8 cellular contexts compared by ENCODE assay signal in genomic region chr5:113043491-113043931, GRCh38.
DNase-seq lines count a peak whose midpoint lies in the region; ATAC-seq and TF ChIP-seq lines count a peak whose summit lies in the region.

No MANE protein-coding gene starts in this region.

- H3K79me2 ChIP-seq in HCT116 (ENCODE audit: insufficient read depth, low read length): no peaks in the 10 kb centered on the region

- H3K4me2 ChIP-seq in HCT116 (ENCODE audit: low read length): no peak overlapping the region

- no peak overlapping the region for H2AFZ ChIP-seq in HCT116 (ENCODE audit: low read depth, low read length, poor library complexity, severe bottlenecking)

- RAD21 ChIA-PET in HCT116 (lab: Charles Lee; ENCODE audit: low non-redundant PET in 1 of 2, low total read pairs in 2 of 2, uncharacterized antibody in 2 of 2, unreplicated experiment in 2 of 2): no interaction called here

- 65% methylated on average over 16 of the region's 16 CpGs for WGBS in liver
- 60% methylated on average over 15 of the region's 16 CpGs for WGBS in esophagus muscularis mucosa

- DNase-seq in AG04449 (ENCODE audit: low read depth, low spot score) (no peak), HCT116 (ENCODE audit: low read depth, low spot score) (no peak), GOT3 (lab: John Stamatoyannopoulos, UW) (no peak), esophagus muscularis mucosa (ENCODE audit: extremely low spot score) (no peak)
- peak; percentile 30 for DNase-seq in activated T-cell treated with anti-CD3 and anti-CD28 coated beads, Interleukin-2, amount 50 U/mL, for 72 hours

- H3K9me3 Mint-ChIP-seq in activated T-cell treated with anti-CD3 and anti-CD28 coated beads, Interleukin-2, amount 50 U/mL, for 72 hours: no peaks in the 10 kb centered on the region

- no peaks in the 10 kb centered on the region for H3K27me3 Mint-ChIP-seq in activated T-cell treated with anti-CD3 and anti-CD28 coated beads, Interleukin-2, amount 50 U/mL, for 72 hours (ENCODE audit: low read depth)

- intact Hi-C loops in HCT116 (cut with micrococcal nuclease): loop anchor here (1.0 to 2.0 kb wide), 2 partner anchors 287 to 467 kb away; no protein-coding TSS in a partner anchor
- intact Hi-C loops in esophagus muscularis mucosa (cut with DNase I): no loop called here

- no peaks in the 10 kb centered on the region for H3K36me3 Mint-ChIP-seq in activated T-cell treated with anti-CD3 and anti-CD28 coated beads, Interleukin-2, amount 50 U/mL, for 72 hours (ENCODE audit: insufficient read depth in 2 of 2)

- peak; percentile 38; the same call in 1 of the 2 replicates for ATAC-seq in HCT116
- peak; percentile 39 to 40 for ATAC-seq in activated T-cell treated with anti-CD3 and anti-CD28 coated beads, Interleukin-2, amount 50 U/mL, for 72 hours (replicated peaks in 1 of 2)
- ATAC-seq in HG03469 (IDR thresholded peaks at IDR 0.05; ENCODE audit: unreplicated experiment): no peak
- ATAC-seq in GM21737 (IDR thresholded peaks at IDR 0.05; ENCODE audit: unreplicated experiment): no peak

- no peak for TF ChIP-seq EP300 in esophagus muscularis mucosa (IDR thresholded peaks at IDR 0.05)

- H3K27ac Mint-ChIP-seq in activated T-cell treated with anti-CD3 and anti-CD28 coated beads, Interleukin-2, amount 50 U/mL, for 72 hours: no peak overlapping the region

- no TSS peak for BruUV-seq in HCT116 (replicated peaks; lab: Mats Ljungman, UMichigan)

- TF ChIP-seq POLR2A in HCT116 (IDR thresholded peaks at IDR 0.05; ENCODE audit: borderline replicate concordance, extremely low read depth, insufficient read depth, insufficient read length) (no peak), esophagus muscularis mucosa (IDR thresholded peaks at IDR 0.05; ENCODE audit: low read depth) (no peak)

- H3K4me1 ChIP-seq in HCT116 (ENCODE audit: control insufficient read depth in 1 of 2, insufficient read depth in 2 of 2, low read length in 2 of 2) (peaks cover 6 to 24% of the 10 kb centered on the region in 2 experiments; a peak in 3 of 4 replicates), liver (ENCODE audit: control insufficient read depth in 4 of 4, insufficient read depth in 4 of 4, low read length in 3 of 4) (no peaks in the 10 kb centered on the region), esophagus muscularis mucosa (peaks cover 0 to 5% (median 2%) of the 10 kb centered on the region in 4 donors)

- H3K4me3 ChIP-seq in AG04449 (ENCODE audit: low read depth, low read length) (no peak overlapping the region), HCT116 (replicated peaks in 1 of 2; ENCODE audit: low read depth in 1 of 2, low read length in 2 of 2) (no peak overlapping the region), liver (ENCODE audit: low read depth in 1 of 3, low read length in 3 of 3) (no peak overlapping the region), esophagus muscularis mucosa (no peak overlapping the region)

- TF ChIP-seq CTCF in AG04449 (IDR thresholded peaks at IDR 0.05; ENCODE audit: insufficient read depth, low read length, missing control alignments) (peak; percentile 21), HCT116 (IDR thresholded peaks at IDR 0.05 in 2 of 3, conservative IDR thresholded peaks at IDR 0.05 in 1 of 3; ENCODE audit: borderline replicate concordance in 1 of 3, insufficient read depth in 1 of 3, low read depth in 2 of 3, low read length in 2 of 3) (peak; percentile 19 to 40 (median 26); a peak in 3 of 6 replicates), liver (IDR thresholded peaks at IDR 0.05; ENCODE audit: low read depth, low read length, missing input control) (peak; percentile 11), esophagus muscularis mucosa (IDR thresholded peaks at IDR 0.05) (peak in 1 of 3 experiments; percentile 35)

- no peaks in the 10 kb centered on the region for H4K20me1 ChIP-seq in HCT116 (ENCODE audit: insufficient read depth)

- H3K36me3 ChIP-seq in HCT116 (ENCODE audit: control insufficient read depth in 1 of 2, insufficient read depth in 2 of 2, low read length in 2 of 2) (no peaks in the 10 kb centered on the region), liver (ENCODE audit: control insufficient read depth in 4 of 4, insufficient read depth in 3 of 4, low read depth in 1 of 4, low read length in 3 of 4) (peaks cover 6 to 53% (median 38%) of the 10 kb centered on the region in 4 donors), esophagus muscularis mucosa (peaks cover 0 to 79% (median 27%) of the 10 kb centered on the region in 4 donors)

- H3K9me2 ChIP-seq in HCT116 (ENCODE audit: insufficient read depth): no peaks in the 10 kb centered on the region

- no peak overlapping the region for H3K4me3 Mint-ChIP-seq in activated T-cell treated with anti-CD3 and anti-CD28 coated beads, Interleukin-2, amount 50 U/mL, for 72 hours

- no peaks in the 10 kb centered on the region for H3K27me3 ChIP-seq in HCT116 (ENCODE audit: insufficient read depth, low read length)
- H3K27me3 ChIP-seq in liver (ENCODE audit: control insufficient read depth in 4 of 4, insufficient read depth in 4 of 4, low read length in 3 of 4): no peaks in the 10 kb centered on the region
- H3K27me3 ChIP-seq in esophagus muscularis mucosa: no peaks in the 10 kb centered on the region

- CTCF ChIA-PET in AG04449 (lab: Yijun Ruan, JAX): no interaction called here
- CTCF ChIA-PET in HCT116 (lab: Charles Lee): no interaction called here

- H3K4me1 Mint-ChIP-seq in activated T-cell treated with anti-CD3 and anti-CD28 coated beads, Interleukin-2, amount 50 U/mL, for 72 hours (ENCODE audit: low read depth): no peaks in the 10 kb centered on the region

- POLR2A ChIA-PET in AG04449 (lab: Yijun Ruan, JAX) (no interaction called here), HCT116 (lab: Charles Lee) (no interaction called here)

- H3K27ac ChIP-seq in HCT116 (ENCODE audit: low read depth, low read length) (no peak overlapping the region), liver (ENCODE audit: low read depth in 1 of 2, low read length in 2 of 2) (no peak overlapping the region), esophagus muscularis mucosa (replicated peaks in 1 of 4) (no peak overlapping the region)

- H3K9ac ChIP-seq in HCT116 (ENCODE audit: low read length) (no peak overlapping the region), liver (ENCODE audit: low read depth in 1 of 2, low read length in 2 of 2) (no peak overlapping the region)

- TF ChIP-seq RAD21 in HCT116 (IDR thresholded peaks at IDR 0.05; ENCODE audit: low read depth) (peak; percentile 78), liver (IDR thresholded peaks at IDR 0.05) (peak; percentile 62 to 73)

- H3K9me3 ChIP-seq in HCT116 (ENCODE audit: control insufficient read depth in 1 of 2, insufficient read depth in 1 of 2, low read depth in 1 of 2, low read length in 2 of 2) (no peaks in the 10 kb centered on the region), liver (ENCODE audit: control insufficient read depth in 4 of 4, low read length in 3 of 4) (no peaks in the 10 kb centered on the region), esophagus muscularis mucosa (no peaks in the 10 kb centered on the region)

TF ChIP-seq in HCT116, 20 proteins besides CTCF, POLR2A, EP300 and RAD21 (continues in another document):
- TF ChIP-seq EZH2 (IDR thresholded peaks at IDR 0.05) (no peak), YY1 (IDR thresholded peaks at IDR 0.05; ENCODE audit: extremely low read depth, insufficient replicate concordance, low read depth, low read length) (no peak), SRF (IDR thresholded peaks at IDR 0.05; ENCODE audit: low read depth) (no peak), ELF1 (IDR thresholded peaks at IDR 0.05; ENCODE audit: borderline replicate concordance, low read depth) (no peak)

TF ChIP-seq in liver, 16 proteins besides CTCF, POLR2A, EP300 and RAD21:
- TF ChIP-seq RXRA (IDR thresholded peaks at IDR 0.05) (peak in 1 of 2 donors; percentile 31), FOXA2 (IDR thresholded peaks at IDR 0.05) (no peak)
TF ChIP-seq in liver: peak in this region for 1.

Comparison
In these comparisons a context has a peak if more than half of its experiments do, and no peak if none do; other contexts are left out.
1. DNase-seq: peak in activated T-cell treated with anti-CD3 and anti-CD28 coated beads, Interleukin-2, amount 50 U/mL, for 72 hours (2 of 2); none in AG04449 (single experiment), HCT116 (single experiment), GOT3 (single experiment) and esophagus muscularis mucosa (single experiment).
2. ATAC-seq: peak in HCT116 (single experiment) and activated T-cell treated with anti-CD3 and anti-CD28 coated beads, Interleukin-2, amount 50 U/mL, for 72 hours (2 of 2); none in HG03469 (single experiment) and GM21737 (single experiment).